In genomic region chr6:34154668-34155447, GRCh38 we compare ENCODE assay signal across 1 cellular context.
TF ChIP-seq lines count a peak whose summit lies in the region.

No MANE protein-coding gene starts in this region.

TF ChIP-seq in HEK293, 187 proteins besides CTCF, POLR2A, EP300 and RAD21 (continued from another document and continues in another):
- TF ChIP-seq ZBTB11 (tag by site-specific recombination; conservative IDR thresholded peaks at IDR 0.05; ENCODE audit: low read depth) (no peak), GLIS2 (tag by site-specific recombination; IDR thresholded peaks at IDR 0.05) (peak; percentile 39), MEIS1 (CRISPR knock-in tag; IDR thresholded peaks at IDR 0.05; ENCODE audit: borderline replicate concordance) (no peak), EGR2 (tag by site-specific recombination; IDR thresholded peaks at IDR 0.05; ENCODE audit: low read depth) (peak; percentile 90), BCL6B (tag by site-specific recombination; IDR thresholded peaks at IDR 0.05) (no peak), SCRT1 (tag by site-specific recombination; IDR thresholded peaks at IDR 0.05; ENCODE audit: borderline replicate concordance) (no peak), ZNF48 (tag by site-specific recombination; IDR thresholded peaks at IDR 0.05) (no peak), ZNF184 (tag by site-specific recombination; IDR thresholded peaks at IDR 0.05) (no peak), ZBTB49 (tag by site-specific recombination; IDR thresholded peaks at IDR 0.05; ENCODE audit: low read depth) (no peak), ZNF398 (tag by site-specific recombination; IDR thresholded peaks at IDR 0.05) (no peak), REPIN1 (tag by site-specific recombination; IDR thresholded peaks at IDR 0.05; ENCODE audit: low read depth) (no peak), ZNF600 (tag by site-specific recombination; IDR thresholded peaks at IDR 0.05) (no peak), ZNF280D (tag by site-specific recombination; IDR thresholded peaks at IDR 0.05) (no peak), ZNF76 (tag by site-specific recombination; IDR thresholded peaks at IDR 0.05; ENCODE audit: borderline replicate concordance, low read depth) (peak; percentile 30; the same call in 1 of the 2 replicates), ZNF404 (tag by site-specific recombination; IDR thresholded peaks at IDR 0.05) (no peak), ZBTB10 (tag by site-specific recombination; IDR thresholded peaks at IDR 0.05) (peak; percentile 82; the same call in 1 of the 2 replicates), ZNF335 (tag by site-specific recombination; conservative IDR thresholded peaks at IDR 0.05) (peak; percentile 49; the same call in 1 of the 2 replicates), ZNF16 (tag by site-specific recombination; IDR thresholded peaks at IDR 0.05; ENCODE audit: low read depth) (no peak), ZNF169 (tag by site-specific recombination; IDR thresholded peaks at IDR 0.05) (no peak)
- TF ChIP-seq, protein P1, sequence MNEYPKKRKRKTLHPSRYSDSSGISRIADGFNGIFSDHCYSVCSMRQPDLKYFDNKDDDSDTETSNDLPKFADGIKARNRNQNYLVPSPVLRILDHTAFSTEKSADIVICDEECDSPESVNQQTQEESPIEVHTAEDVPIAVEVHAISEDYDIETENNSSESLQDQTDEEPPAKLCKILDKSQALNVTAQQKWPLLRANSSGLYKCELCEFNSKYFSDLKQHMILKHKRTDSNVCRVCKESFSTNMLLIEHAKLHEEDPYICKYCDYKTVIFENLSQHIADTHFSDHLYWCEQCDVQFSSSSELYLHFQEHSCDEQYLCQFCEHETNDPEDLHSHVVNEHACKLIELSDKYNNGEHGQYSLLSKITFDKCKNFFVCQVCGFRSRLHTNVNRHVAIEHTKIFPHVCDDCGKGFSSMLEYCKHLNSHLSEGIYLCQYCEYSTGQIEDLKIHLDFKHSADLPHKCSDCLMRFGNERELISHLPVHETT (tag by site-specific recombination; IDR thresholded peaks at IDR 0.05), result no peak
- TF ChIP-seq, protein P2, sequence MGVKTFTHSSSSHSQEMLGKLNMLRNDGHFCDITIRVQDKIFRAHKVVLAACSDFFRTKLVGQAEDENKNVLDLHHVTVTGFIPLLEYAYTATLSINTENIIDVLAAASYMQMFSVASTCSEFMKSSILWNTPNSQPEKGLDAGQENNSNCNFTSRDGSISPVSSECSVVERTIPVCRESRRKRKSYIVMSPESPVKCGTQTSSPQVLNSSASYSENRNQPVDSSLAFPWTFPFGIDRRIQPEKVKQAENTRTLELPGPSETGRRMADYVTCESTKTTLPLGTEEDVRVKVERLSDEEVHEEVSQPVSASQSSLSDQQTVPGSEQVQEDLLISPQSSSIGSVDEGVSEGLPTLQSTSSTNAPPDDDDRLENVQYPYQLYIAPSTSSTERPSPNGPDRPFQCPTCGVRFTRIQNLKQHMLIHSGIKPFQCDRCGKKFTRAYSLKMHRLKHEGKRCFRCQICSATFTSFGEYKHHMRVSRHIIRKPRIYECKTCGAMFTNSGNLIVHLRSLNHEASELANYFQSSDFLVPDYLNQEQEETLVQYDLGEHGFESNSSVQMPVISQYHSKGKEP (tag by site-specific recombination; IDR thresholded peaks at IDR 0.05), result no peak
- TF ChIP-seq, protein P3, sequence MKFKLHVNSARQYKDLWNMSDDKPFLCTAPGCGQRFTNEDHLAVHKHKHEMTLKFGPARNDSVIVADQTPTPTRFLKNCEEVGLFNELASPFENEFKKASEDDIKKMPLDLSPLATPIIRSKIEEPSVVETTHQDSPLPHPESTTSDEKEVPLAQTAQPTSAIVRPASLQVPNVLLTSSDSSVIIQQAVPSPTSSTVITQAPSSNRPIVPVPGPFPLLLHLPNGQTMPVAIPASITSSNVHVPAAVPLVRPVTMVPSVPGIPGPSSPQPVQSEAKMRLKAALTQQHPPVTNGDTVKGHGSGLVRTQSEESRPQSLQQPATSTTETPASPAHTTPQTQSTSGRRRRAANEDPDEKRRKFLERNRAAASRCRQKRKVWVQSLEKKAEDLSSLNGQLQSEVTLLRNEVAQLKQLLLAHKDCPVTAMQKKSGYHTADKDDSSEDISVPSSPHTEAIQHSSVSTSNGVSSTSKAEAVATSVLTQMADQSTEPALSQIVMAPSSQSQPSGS (tag by site-specific recombination; IDR thresholded peaks at IDR 0.05; ENCODE audit: low read depth), result no peak
- TF ChIP-seq, protein P4, sequence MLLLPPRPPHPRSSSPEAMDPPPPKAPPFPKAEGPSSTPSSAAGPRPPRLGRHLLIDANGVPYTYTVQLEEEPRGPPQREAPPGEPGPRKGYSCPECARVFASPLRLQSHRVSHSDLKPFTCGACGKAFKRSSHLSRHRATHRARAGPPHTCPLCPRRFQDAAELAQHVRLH (tag by site-specific recombination; IDR thresholded peaks at IDR 0.05), result no peak
- TF ChIP-seq, protein P5, sequence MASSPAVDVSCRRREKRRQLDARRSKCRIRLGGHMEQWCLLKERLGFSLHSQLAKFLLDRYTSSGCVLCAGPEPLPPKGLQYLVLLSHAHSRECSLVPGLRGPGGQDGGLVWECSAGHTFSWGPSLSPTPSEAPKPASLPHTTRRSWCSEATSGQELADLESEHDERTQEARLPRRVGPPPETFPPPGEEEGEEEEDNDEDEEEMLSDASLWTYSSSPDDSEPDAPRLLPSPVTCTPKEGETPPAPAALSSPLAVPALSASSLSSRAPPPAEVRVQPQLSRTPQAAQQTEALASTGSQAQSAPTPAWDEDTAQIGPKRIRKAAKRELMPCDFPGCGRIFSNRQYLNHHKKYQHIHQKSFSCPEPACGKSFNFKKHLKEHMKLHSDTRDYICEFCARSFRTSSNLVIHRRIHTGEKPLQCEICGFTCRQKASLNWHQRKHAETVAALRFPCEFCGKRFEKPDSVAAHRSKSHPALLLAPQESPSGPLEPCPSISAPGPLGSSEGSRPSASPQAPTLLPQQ (tag by site-specific recombination; IDR thresholded peaks at IDR 0.05), result 0 out of 2 replicates have a peak, but pooled peaks have one; percentile 49
- TF ChIP-seq, protein P6, sequence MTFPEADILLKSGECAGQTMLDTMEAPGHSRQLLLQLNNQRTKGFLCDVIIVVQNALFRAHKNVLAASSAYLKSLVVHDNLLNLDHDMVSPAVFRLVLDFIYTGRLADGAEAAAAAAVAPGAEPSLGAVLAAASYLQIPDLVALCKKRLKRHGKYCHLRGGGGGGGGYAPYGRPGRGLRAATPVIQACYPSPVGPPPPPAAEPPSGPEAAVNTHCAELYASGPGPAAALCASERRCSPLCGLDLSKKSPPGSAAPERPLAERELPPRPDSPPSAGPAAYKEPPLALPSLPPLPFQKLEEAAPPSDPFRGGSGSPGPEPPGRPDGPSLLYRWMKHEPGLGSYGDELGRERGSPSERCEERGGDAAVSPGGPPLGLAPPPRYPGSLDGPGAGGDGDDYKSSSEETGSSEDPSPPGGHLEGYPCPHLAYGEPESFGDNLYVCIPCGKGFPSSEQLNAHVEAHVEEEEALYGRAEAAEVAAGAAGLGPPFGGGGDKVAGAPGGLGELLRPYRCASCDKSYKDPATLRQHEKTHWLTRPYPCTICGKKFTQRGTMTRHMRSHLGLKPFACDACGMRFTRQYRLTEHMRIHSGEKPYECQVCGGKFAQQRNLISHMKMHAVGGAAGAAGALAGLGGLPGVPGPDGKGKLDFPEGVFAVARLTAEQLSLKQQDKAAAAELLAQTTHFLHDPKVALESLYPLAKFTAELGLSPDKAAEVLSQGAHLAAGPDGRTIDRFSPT (tag by site-specific recombination; IDR thresholded peaks at IDR 0.05), result no peak
